Comparison of ENCODE assay signal across 1 cellular context in the genomic region with DNA sequence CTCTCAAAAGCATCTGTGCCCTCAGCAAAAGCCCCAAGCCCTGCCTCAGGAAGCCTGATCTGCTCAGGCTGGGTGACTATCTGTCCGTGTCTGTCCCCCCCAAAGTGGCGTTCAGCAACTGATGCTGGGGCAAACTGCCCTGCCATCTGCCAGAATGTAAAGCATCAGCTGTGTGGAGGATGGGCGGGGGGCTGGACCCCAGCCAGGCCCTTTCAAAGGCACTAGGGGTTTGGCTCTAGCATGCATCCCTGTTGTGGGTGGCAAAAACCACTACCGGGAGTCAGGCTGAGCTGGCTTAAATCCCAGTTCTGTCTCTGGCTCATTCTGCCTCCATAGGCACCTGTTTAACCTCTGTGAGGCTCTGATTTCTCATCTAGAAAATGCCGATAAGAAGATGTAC.
A peak's percentile ranks its signal among the peaks of the same experiment; 100 is the strongest.
TF ChIP-seq lines count a peak whose summit lies in the region.

No MANE protein-coding gene starts in this region.

TF ChIP-seq in IMR-90, 13 proteins besides CTCF, POLR2A, EP300 and RAD21:
- no peak for TF ChIP-seq CHD1 (IDR thresholded peaks at IDR 0.05; ENCODE audit: low read depth, low read length)
- TF ChIP-seq, protein P1, sequence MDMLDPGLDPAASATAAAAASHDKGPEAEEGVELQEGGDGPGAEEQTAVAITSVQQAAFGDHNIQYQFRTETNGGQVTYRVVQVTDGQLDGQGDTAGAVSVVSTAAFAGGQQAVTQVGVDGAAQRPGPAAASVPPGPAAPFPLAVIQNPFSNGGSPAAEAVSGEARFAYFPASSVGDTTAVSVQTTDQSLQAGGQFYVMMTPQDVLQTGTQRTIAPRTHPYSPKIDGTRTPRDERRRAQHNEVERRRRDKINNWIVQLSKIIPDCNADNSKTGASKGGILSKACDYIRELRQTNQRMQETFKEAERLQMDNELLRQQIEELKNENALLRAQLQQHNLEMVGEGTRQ (IDR thresholded peaks at IDR 0.05; ENCODE audit: low read depth, low read length): no peak
- TF ChIP-seq MAZ (IDR thresholded peaks at IDR 0.05; ENCODE audit: borderline replicate concordance, low read depth, low read length): 0 out of 2 replicates have a peak, but pooled peaks have one; percentile 18
- TF ChIP-seq NFE2L2 (IDR thresholded peaks at IDR 0.05; ENCODE audit: low read depth, low read length): no peak
- 0 out of 2 replicates have a peak, but pooled peaks have one; percentile 2 for TF ChIP-seq FOS (IDR thresholded peaks at IDR 0.05; ENCODE audit: low read depth, low read length)
- TF ChIP-seq RFX5 (IDR thresholded peaks at IDR 0.05; ENCODE audit: low read depth, low read length): no peak
- no peak for TF ChIP-seq BHLHE40 (IDR thresholded peaks at IDR 0.05; ENCODE audit: low read depth, low read length)
